22 cellular contexts compared by ENCODE assay signal in the genomic region with DNA sequence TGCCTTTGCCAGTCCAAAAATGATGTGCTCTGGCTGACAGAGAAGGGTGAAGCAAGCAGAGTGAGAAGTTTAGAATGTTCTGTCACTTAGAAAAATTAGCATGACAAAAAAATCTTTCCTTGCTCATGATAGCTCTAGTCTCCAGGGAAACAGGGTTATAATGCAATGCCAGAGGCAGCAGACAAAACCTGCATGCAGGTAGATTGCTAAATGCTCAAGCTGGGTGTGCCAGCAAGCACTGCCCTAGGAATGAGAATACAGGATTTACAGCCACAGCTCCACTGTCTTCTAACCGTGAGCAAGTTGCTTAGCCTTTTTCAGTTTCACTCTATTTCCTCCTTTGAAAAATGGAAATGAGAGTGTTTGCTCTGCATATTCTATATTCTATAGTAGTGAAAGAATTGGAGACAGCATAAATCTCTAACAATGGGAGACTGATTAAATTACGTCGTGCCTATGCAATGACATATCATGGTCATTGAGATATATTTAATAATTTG.
"Had no signal": no experiment of that assay in that cellular context is flagged by ENCODE, and none has a peak within 500 bp of the region (broad histone marks: within the 10 kb centered on the region; RNA-seq: fewer than 3 reads in every experiment).

No MANE protein-coding gene starts in this region.

- H3K36me3 ChIP-seq: heart left ventricle, prostate gland, right lobe of liver, suprapubic skin, thyroid gland had no signal

- H3K4me1 ChIP-seq: heart left ventricle, parathyroid adenoma, prostate gland, right lobe of liver, suprapubic skin, thyroid gland had no signal

- H3K79me2 ChIP-seq: parathyroid adenoma had no signal

- H3K4me1 Mint-ChIP-seq: naive thymus-derived CD8-positive, alpha-beta T cell; stimulated activated effector memory CD8-positive, alpha-beta T cell treated with anti-CD3 and anti-CD28 coated beads, Interleukin-12 subunit alpha, Interleukin-12 subunit beta, amount 100 ng/mL, for 72 hours had no signal

- H3K4me3 ChIP-seq: dorsolateral prefrontal cortex, heart left ventricle, mucosa of descending colon, prostate gland, right lobe of liver, suprapubic skin, thyroid gland had no signal

- H3K36me3 Mint-ChIP-seq: naive thymus-derived CD8-positive, alpha-beta T cell; stimulated activated effector memory CD8-positive, alpha-beta T cell treated with anti-CD3 and anti-CD28 coated beads, Interleukin-12 subunit alpha, Interleukin-12 subunit beta, amount 100 ng/mL, for 72 hours had no signal

- H2AFZ ChIP-seq: parathyroid adenoma had no signal

- ATAC-seq: heart left ventricle; left lobe of liver; mucosa of descending colon; naive thymus-derived CD8-positive, alpha-beta T cell; right lobe of liver; stimulated activated effector memory CD8-positive, alpha-beta T cell treated with anti-CD3 and anti-CD28 coated beads, Interleukin-12 subunit alpha, Interleukin-12 subunit beta, amount 100 ng/mL, for 72 hours; stimulated activated naive CD8-positive, alpha-beta T cell treated with anti-CD3 and anti-CD28 coated beads, Interleukin-15, Interleukin-2, amounts not matched to agents 100 U/mL and 50 U/mL, for 24 hours had no signal

- DNase-seq: cortex of kidney; dorsolateral prefrontal cortex; effector CD8-positive, alpha-beta T cell; foreskin melanocyte; heart left ventricle; hippocampal formation; islet precursor cell; mammary epithelial cell; mucosa of descending colon; naive thymus-derived CD8-positive, alpha-beta T cell; retina; right lobe of liver; stimulated activated CD4-positive, alpha-beta T cell treated with anti-CD3 and anti-CD28 coated beads, Interleukin-4, amount 100 ng/mL, for 1 hour; stimulated activated CD8-positive, alpha-beta memory T cell treated with anti-CD3 and anti-CD28 coated beads, Interleukin-4, amount 100 ng/mL, for 48 hours; stimulated activated naive CD8-positive, alpha-beta T cell treated with anti-CD3 and anti-CD28 coated beads, Interleukin-15, Interleukin-2, amounts not matched to agents 100 U/mL and 50 U/mL, for 24 hours; thyroid gland had no signal

- H3K9me3 Mint-ChIP-seq: naive thymus-derived CD8-positive, alpha-beta T cell; stimulated activated effector memory CD8-positive, alpha-beta T cell treated with anti-CD3 and anti-CD28 coated beads, Interleukin-12 subunit alpha, Interleukin-12 subunit beta, amount 100 ng/mL, for 72 hours had no signal

- H3K4me3 Mint-ChIP-seq: naive thymus-derived CD8-positive, alpha-beta T cell; neural crest cell; stimulated activated effector memory CD8-positive, alpha-beta T cell treated with anti-CD3 and anti-CD28 coated beads, Interleukin-12 subunit alpha, Interleukin-12 subunit beta, amount 100 ng/mL, for 72 hours had no signal

- H3K27ac ChIP-seq: dorsolateral prefrontal cortex, heart left ventricle, parathyroid adenoma, prostate gland, right lobe of liver, suprapubic skin, thyroid gland had no signal

- H3K9ac ChIP-seq: parathyroid adenoma had no signal

- H3K27me3 ChIP-seq: right lobe of liver, suprapubic skin, thyroid gland had no signal

- H3K9me3 ChIP-seq: heart left ventricle, mucosa of descending colon, prostate gland, right lobe of liver, suprapubic skin, thyroid gland had no signal

- H3K27ac Mint-ChIP-seq: naive thymus-derived CD8-positive, alpha-beta T cell; stimulated activated effector memory CD8-positive, alpha-beta T cell treated with anti-CD3 and anti-CD28 coated beads, Interleukin-12 subunit alpha, Interleukin-12 subunit beta, amount 100 ng/mL, for 72 hours had no signal
